Comparison of ENCODE assay signal across 8 cellular contexts in the genomic region with DNA sequence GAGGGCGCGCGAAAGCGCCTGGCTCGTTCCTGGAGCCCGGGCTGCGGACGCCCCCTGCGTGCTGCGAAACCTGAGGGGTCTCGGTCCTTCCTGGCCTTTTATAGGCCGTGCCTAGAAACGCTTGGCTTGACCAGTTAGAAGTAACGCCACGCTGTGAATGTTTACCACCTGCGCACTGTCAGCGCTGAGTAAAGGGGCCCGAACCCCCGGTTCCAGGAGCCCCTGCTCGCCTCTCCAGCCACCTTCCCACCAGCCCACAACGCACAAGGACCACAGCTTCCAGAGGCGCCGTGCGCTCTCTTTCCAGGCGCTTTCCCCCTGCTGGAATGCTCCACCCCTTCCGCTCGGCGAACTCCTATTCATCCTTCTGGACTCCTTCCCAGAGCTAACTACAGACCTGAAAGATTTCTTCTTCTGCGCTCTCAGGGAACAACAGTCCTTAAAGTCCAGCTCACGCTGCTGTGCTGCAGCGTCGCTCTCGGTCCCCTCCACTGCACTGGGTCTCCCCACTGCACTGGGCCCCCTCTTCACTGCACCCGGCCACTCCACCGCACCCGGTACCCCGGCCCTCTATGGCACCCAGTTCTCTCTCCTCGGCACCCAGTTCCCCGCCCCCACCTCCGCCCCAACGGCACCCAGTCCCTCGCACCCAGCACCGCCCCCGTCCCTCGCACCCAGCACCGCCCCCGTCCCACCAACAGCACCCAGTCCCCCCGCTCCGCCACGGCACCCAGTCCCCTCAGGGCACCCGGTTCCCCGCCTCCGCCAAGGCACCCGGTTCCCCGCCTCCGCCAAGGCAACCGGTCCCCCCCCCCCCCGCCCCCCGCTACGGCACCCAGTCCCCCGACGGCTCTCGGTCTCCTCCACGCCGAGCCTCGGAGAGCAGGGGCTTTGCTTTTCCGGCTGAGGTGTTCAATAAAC.
A peak's percentile ranks its signal among the peaks of the same experiment; 100 is the strongest.
DNase-seq lines count a peak whose midpoint lies in the region; ATAC-seq and TF ChIP-seq lines count a peak whose summit lies in the region.

No MANE protein-coding gene starts in this region.

- intact Hi-C loops in activated B cell treated with CpG ODN at 0.5 μM for 24 hours (cut with micrococcal nuclease) = loop anchor here (1.0 to 2.0 kb wide), 2 partner anchors 70 to 86 kb away; a partner anchor contains a TSS
- intact Hi-C loops in natural killer cell (cut with micrococcal nuclease) = no loop called here

- WGBS in GM23248 (ENCODE audit: low coverage in 1 of 2, low lambda C conversion rate in 2 of 2, missing lambda C conversion rate in 2 of 2), 2 experiments = 2 to 3% methylated on average over 36 to 67 of the region's 67 CpGs

- no peaks in the 10 kb centered on the region for H3K79me2 ChIP-seq in GM23248 (ENCODE audit: insufficient read depth)

- H3K4me1 ChIP-seq in GM23248 (ENCODE audit: insufficient read depth) = no peaks in the 10 kb centered on the region

- DNase-seq in GM23248 = peak; percentile 57
- no peak for DNase-seq in activated B cell treated with CpG ODN at 0.5 μM for 24 hours
- DNase-seq in epithelial cell of prostate (ENCODE audit: low read depth, low spot score) = no peak
- no peak for DNase-seq in natural killer cell
- no peak for DNase-seq in NCI-H446 (lab: John Stamatoyannopoulos, UW)
- DNase-seq in NCI-H2107 (lab: John Stamatoyannopoulos, UW) = no peak
- DNase-seq in SW480 (ENCODE audit: low spot score) = no peak
- DNase-seq in hepatic stellate cell (ENCODE audit: low spot score) = no peak

- 0 out of 2 replicates have a peak, but pooled peaks cover 8% of the 10 kb centered on the region for H3F3A ChIP-seq in GM23248 (ENCODE audit: insufficient read depth)

- H3K4me3 ChIP-seq in GM23248 = peak overlapping the region; percentile 78

- in situ Hi-C loops in GM23248 (cut with MboI) = no loop called here

- H3K4me1 Mint-ChIP-seq in activated B cell treated with CpG ODN at 0.5 μM for 24 hours (peaks cover 19% of the 10 kb centered on the region), natural killer cell (peaks cover 20 to 23% of the 10 kb centered on the region in 2 donors)

- no peaks in the 10 kb centered on the region for H3K27me3 ChIP-seq in GM23248 (replicated peaks; ENCODE audit: insufficient read depth)

- H3K36me3 Mint-ChIP-seq in activated B cell treated with CpG ODN at 0.5 μM for 24 hours (ENCODE audit: low read depth) (peaks cover 4% of the 10 kb centered on the region), natural killer cell (no peaks in the 10 kb centered on the region)

- H3K4me2 ChIP-seq in GM23248 (ENCODE audit: unreplicated experiment) = peak overlapping the region; percentile 94

- H3K9me3 ChIP-seq in GM23248 (ENCODE audit: low read depth) = no peaks in the 10 kb centered on the region

- H3K27ac Mint-ChIP-seq in activated B cell treated with CpG ODN at 0.5 μM for 24 hours = no peak overlapping the region
- H3K27ac Mint-ChIP-seq in natural killer cell = peak overlapping the region in 1 of 2 donors; percentile 77

- POLR2A ChIA-PET in activated B cell treated with CpG ODN at 0.5 μM for 24 hours (lab: Charles Lee) = no interaction called here

- H3K4me3 Mint-ChIP-seq in activated B cell treated with CpG ODN at 0.5 μM for 24 hours = peak overlapping the region; percentile 85
- peak overlapping the region; percentile 91 for H3K4me3 Mint-ChIP-seq in natural killer cell

- CTCF ChIA-PET in activated B cell treated with CpG ODN at 0.5 μM for 24 hours (lab: Charles Lee) = interaction anchor here (1.1 to 2.1 kb wide), 5 partner anchors 9 to 87 kb away, joined by 3 to 14 read pairs (median 5); no protein-coding TSS in a partner anchor

- H3K9ac ChIP-seq in GM23248 = peak overlapping the region; percentile 58

- peaks cover 11% of the 10 kb centered on the region for H3K27me3 Mint-ChIP-seq in activated B cell treated with CpG ODN at 0.5 μM for 24 hours
- peaks cover 6 to 27% of the 10 kb centered on the region in 2 donors for H3K27me3 Mint-ChIP-seq in natural killer cell (ENCODE audit: low read depth in 2 of 2)

- H3K9me3 Mint-ChIP-seq in activated B cell treated with CpG ODN at 0.5 μM for 24 hours (no peaks in the 10 kb centered on the region), natural killer cell (no peaks in the 10 kb centered on the region)

- TF ChIP-seq CTCF in activated B cell treated with CpG ODN at 0.5 μM for 24 hours (IDR thresholded peaks at IDR 0.05) (no peak), natural killer cell (IDR thresholded peaks at IDR 0.05) (no peak)

- H3K36me3 ChIP-seq in GM23248 (ENCODE audit: low read depth) = no peaks in the 10 kb centered on the region

- ATAC-seq in activated B cell treated with CpG ODN at 0.5 μM for 24 hours (ENCODE audit: low read depth) (no peak), natural killer cell (peak in 2 of 3 donors; percentile 19 to 56)

- H3K9me2 ChIP-seq in GM23248 (ENCODE audit: insufficient read depth) = no peaks in the 10 kb centered on the region

- H4K20me1 ChIP-seq in GM23248 (ENCODE audit: insufficient read depth) = no peaks in the 10 kb centered on the region

- H3K27ac ChIP-seq in GM23248 = no peak overlapping the region
- peak overlapping the region; percentile 59 for H3K27ac ChIP-seq in epithelial cell of prostate

- H2AFZ ChIP-seq in GM23248 = peak overlapping the region; percentile 92
